ENCODE assay signal across 8 cellular contexts in the genomic region with DNA sequence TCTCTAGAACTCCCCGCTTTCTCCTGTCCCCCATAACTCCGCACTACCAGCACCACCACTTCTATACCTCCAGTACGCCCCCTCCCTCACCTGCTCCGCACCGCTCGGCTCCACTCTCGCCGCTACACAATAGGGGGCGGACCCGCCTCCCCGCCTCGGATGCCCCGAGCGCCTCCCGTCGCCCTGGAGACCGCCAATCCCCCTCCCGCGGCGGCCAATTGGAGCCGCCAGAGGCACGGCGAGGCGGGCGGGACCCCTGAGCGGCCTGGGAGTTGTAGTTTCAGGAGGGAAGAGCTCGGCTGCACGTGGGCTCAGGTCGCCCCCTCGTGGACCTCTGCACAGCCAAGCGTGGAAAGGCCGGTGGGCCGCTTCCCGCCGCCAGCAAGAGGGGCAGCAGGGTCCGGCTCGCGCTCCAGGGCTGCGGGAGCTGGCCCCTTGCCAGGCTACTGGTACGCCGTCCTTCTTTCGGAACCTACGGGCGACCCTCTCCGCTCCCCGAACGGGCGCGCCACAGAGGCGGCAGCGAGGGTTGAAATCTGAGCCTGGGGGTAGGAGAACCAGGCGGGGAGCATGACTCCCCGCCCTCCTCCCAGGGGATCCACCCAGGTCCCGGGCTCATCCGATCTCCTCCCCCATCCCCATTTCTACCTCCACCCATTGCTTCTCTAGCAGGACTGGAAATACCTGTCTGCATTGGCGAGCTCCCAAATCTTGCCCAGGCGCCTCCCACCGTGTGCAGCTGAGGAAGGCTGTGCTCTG. TPM values are rescaled to one million over a fixed set of nuclear protein-coding genes. Genes with fewer than 3 reads are reported as not detected.
DNase-seq lines count a peak whose midpoint lies in the region; ATAC-seq and TF ChIP-seq lines count a peak whose summit lies in the region.

Gene IGSF9, minus strand, starts transcription at position 131 of the 759 bp plus-strand sequence. CDS start 2,159 bp downstream, outside the sequence.

- DNase-seq in MM.1S (peak; percentile 78), T follicular helper cell (ENCODE audit: low read depth) (peak; percentile 71), amniotic epithelial cell (ENCODE audit: low read depth) (peak; percentile 54), right cardiac atrium (peak; percentile 91 to 95 (median 95)), psoas muscle (peak; percentile 77 to 85), ureter (ENCODE audit: low spot score) (peak; percentile 92)

- intact Hi-C loops in right cardiac atrium (cut with DNase I), result no loop called here
- intact Hi-C loops in psoas muscle (cut with DNase I), result no loop called here

- H3K4me1 ChIP-seq in MM.1S (ENCODE audit: low read length) (no peaks in the 10 kb centered on the region), right cardiac atrium (ENCODE audit: control insufficient read depth, insufficient read depth, low read length) (no peaks in the 10 kb centered on the region), psoas muscle (no peaks in the 10 kb centered on the region)

- no peak within 1 kb of the TSS; the same call in 1 of the 2 replicates for H3K9ac ChIP-seq in MM.1S (ENCODE audit: low read length)

- H3K9me3 ChIP-seq in MM.1S (replicated peaks; ENCODE audit: insufficient read depth, low read length), result no peaks in the 10 kb centered on the region
- H3K9me3 ChIP-seq in right cardiac atrium (ENCODE audit: control insufficient read depth, low read length), result no peaks in the 10 kb centered on the region
- no peaks in the 10 kb centered on the region for H3K9me3 ChIP-seq in psoas muscle

- H3K4me2 ChIP-seq in MM.1S (ENCODE audit: low read depth, low read length), result peak within 1 kb of the TSS; percentile 92

- peak within 1 kb of the TSS; percentile 80 for H2AFZ ChIP-seq in MM.1S (ENCODE audit: low read length)

- H3K27ac ChIP-seq in MM.1S (ENCODE audit: low read length) (no peak within 1 kb of the TSS), right cardiac atrium (ENCODE audit: low read length) (no peak within 1 kb of the TSS), psoas muscle (no peak within 1 kb of the TSS)

- H3K4me3 ChIP-seq in MM.1S (ENCODE audit: low read length) (peak within 1 kb of the TSS; percentile 59), right cardiac atrium (ENCODE audit: low read length) (peak within 1 kb of the TSS; percentile 30), psoas muscle (peak within 1 kb of the TSS; percentile 65)

- H3K9me2 ChIP-seq in MM.1S (replicated peaks; ENCODE audit: insufficient read depth, low read length), result no peaks in the 10 kb centered on the region

- 2% methylated on average over 58 of the region's 58 CpGs for WGBS in right cardiac atrium
- WGBS in psoas muscle, 3 donors, result 1 to 2% (median 1%) methylated on average over 51 to 58 of the region's 58 CpGs

- peaks cover 43% of the 10 kb centered on the region for H3K27me3 ChIP-seq in MM.1S (replicated peaks; ENCODE audit: insufficient read depth, low read length)
- no peaks in the 10 kb centered on the region for H3K27me3 ChIP-seq in right cardiac atrium (ENCODE audit: control insufficient read depth, insufficient read depth)
- peaks cover 0 to 42% (median 10%) of the 10 kb centered on the region in 3 donors for H3K27me3 ChIP-seq in psoas muscle (ENCODE audit: insufficient read depth in 3 of 3, low read length in 2 of 3)

- H3K79me2 ChIP-seq in MM.1S (ENCODE audit: low read length), result no peaks in the 10 kb centered on the region

- peak; percentile 67 for ATAC-seq in GM18502 (IDR thresholded peaks at IDR 0.05; ENCODE audit: poor library complexity, unreplicated experiment)
- peak; percentile 96 to 98 for ATAC-seq in right cardiac atrium
- peak; percentile 69 to 93 (median 85) for ATAC-seq in psoas muscle
- no peak for ATAC-seq in GM18498 (IDR thresholded peaks at IDR 0.05; ENCODE audit: unreplicated experiment)

- TF ChIP-seq CTCF in MM.1S (IDR thresholded peaks at IDR 0.05; ENCODE audit: low read length) (peak; percentile 55), psoas muscle (IDR thresholded peaks at IDR 0.05) (peak; percentile 44)

- H4K20me1 ChIP-seq in MM.1S (ENCODE audit: insufficient read depth, low read length), result no peaks in the 10 kb centered on the region

- H3K36me3 ChIP-seq in MM.1S (replicated peaks; ENCODE audit: insufficient read depth, low read length), result no peaks in the 10 kb centered on the region
- no peaks in the 10 kb centered on the region for H3K36me3 ChIP-seq in psoas muscle (ENCODE audit: insufficient read depth in 1 of 2, low read depth in 1 of 2)

- H3F3A ChIP-seq in MM.1S (ENCODE audit: insufficient read depth, low read length), result 0 out of 2 replicates have a peak, but pooled peaks cover 2% of the 10 kb centered on the region

RNA-seq across cellular contexts. Expression of gene IGSF9, which starts in this region (rescaled TPM):
- total RNA-seq in right cardiac atrium, result 1 to 10 TPM in 3 of 4 donors, under 1 TPM in 1; 0.17 to 2.7 (median 2.3) TPM
- 1.3 TPM for polyA plus RNA-seq in right cardiac atrium
- not detected for total RNA-seq in psoas muscle
- polyA plus RNA-seq in psoas muscle, result under 1 TPM in 2 of 3 donors, not detected in 1; 0.01 TPM
- total RNA-seq in ureter, result 13.8 TPM

Comparison
In these comparisons a context has a peak if more than half of its experiments do, and no peak if none do; other contexts are left out.
1. Peak in DNase-seq, ATAC-seq and H3K4me3 ChIP-seq in psoas muscle; RNA of the gene not detected or under 1 TPM.